Comparison of ENCODE assay signal across 17 cellular contexts in genomic region chr19:13766095-13766481, GRCh38. TPM values are rescaled to one million over a fixed set of nuclear protein-coding genes. Genes with fewer than 3 reads are reported as not detected.
DNase-seq lines count a peak whose midpoint lies in the region; ATAC-seq, FAIRE-seq and TF ChIP-seq lines count a peak whose summit lies in the region.
"Had no signal": no experiment of that assay in that cellular context is flagged by ENCODE, and none has a peak within 500 bp of the region (broad histone marks: within the 10 kb centered on the region; RNA-seq: fewer than 3 reads in every experiment).

No MANE protein-coding gene starts in this region.

- TF ChIP-seq POLR2A in endothelial cell of umbilical vein (IDR thresholded peaks at IDR 0.05; ENCODE audit: low read depth, low read length) = no peak
- no peak for TF ChIP-seq POLR2A in gastrocnemius medialis (IDR thresholded peaks at IDR 0.05)

- H3K36me3 ChIP-seq in endothelial cell of umbilical vein (ENCODE audit: control insufficient read depth in 2 of 2, extremely low read depth in 1 of 2, insufficient read depth in 2 of 2, low read length in 2 of 2) = peaks cover 13 to 26% of the 10 kb centered on the region in 2 experiments
- peaks cover 34% of the 10 kb centered on the region for H3K36me3 ChIP-seq in skeletal muscle satellite cell (ENCODE audit: insufficient read depth, low read length)
- peaks cover 0 to 52% of the 10 kb centered on the region in 2 donors for H3K36me3 ChIP-seq in gastrocnemius medialis

- peaks cover 12% of the 10 kb centered on the region for H3K4me1 ChIP-seq in endothelial cell of umbilical vein (ENCODE audit: control insufficient read depth, extremely low read depth, insufficient read depth, low read length)
- peaks cover 12% of the 10 kb centered on the region for H3K4me1 ChIP-seq in skeletal muscle satellite cell (ENCODE audit: control insufficient read depth, insufficient read depth, low read length)
- peaks cover 8 to 9% of the 10 kb centered on the region in 2 donors for H3K4me1 ChIP-seq in gastrocnemius medialis

- ATAC-seq in gastrocnemius medialis (no peak), HG02610 (IDR thresholded peaks at IDR 0.05; ENCODE audit: unreplicated experiment) (no peak)

- no peaks in the 10 kb centered on the region for H3K27me3 Mint-ChIP-seq in activated CD4-positive, alpha-beta T cell treated with anti-CD3 and anti-CD28 coated beads, Interleukin-2, amount 10 ng/mL, durations not matched to agents 7 days and 5 days
- H3K27me3 Mint-ChIP-seq: activated CD4-positive, alpha-beta memory T cell treated with anti-CD3 and anti-CD28 coated beads, Interleukin-2, amount 10 ng/mL, durations not matched to agents 7 days and 5 days; activated naive CD4-positive, alpha-beta T cell treated with anti-CD3 and anti-CD28 coated beads, Interleukin-2, amount 50 U/mL, for 24 hours had no signal

- in situ Hi-C loops in gastrocnemius medialis (cut with MboI; ENCODE audit: low sequenced_read_pairs in 4 of 4) = no loop called here

- no peak overlapping the region for H2AFZ ChIP-seq in endothelial cell of umbilical vein (ENCODE audit: low read depth, low read length)

- no peak for FAIRE-seq in endothelial cell of umbilical vein (lab: Jason Lieb, UNC)
- FAIRE-seq: kidney had no signal

- peaks cover 19% of the 10 kb centered on the region for H3K36me3 Mint-ChIP-seq in activated CD4-positive, alpha-beta T cell treated with anti-CD3 and anti-CD28 coated beads, Interleukin-2, amount 10 ng/mL, durations not matched to agents 7 days and 5 days (ENCODE audit: low read depth)

- H3K4me3 Mint-ChIP-seq in activated CD4-positive, alpha-beta T cell treated with anti-CD3 and anti-CD28 coated beads, Interleukin-2, amount 10 ng/mL, durations not matched to agents 7 days and 5 days = peak overlapping the region; percentile 82

- dilution Hi-C loops in endothelial cell of umbilical vein (cut with MboI; ENCODE audit: extremely low pct_ligation_motif_present, low sequenced_read_pairs) = no loop called here

- H3K27me3 ChIP-seq in endothelial cell of umbilical vein (ENCODE audit: control insufficient read depth in 2 of 2, insufficient read depth in 2 of 2, low read length in 2 of 2) (no peaks in the 10 kb centered on the region), skeletal muscle satellite cell (ENCODE audit: control insufficient read depth, insufficient read depth, low read length) (no peaks in the 10 kb centered on the region), gastrocnemius medialis (no peaks in the 10 kb centered on the region)

- H3K9me3 ChIP-seq in endothelial cell of umbilical vein (replicated peaks; ENCODE audit: control insufficient read depth, insufficient read depth, low read length) (no peaks in the 10 kb centered on the region), skeletal muscle satellite cell (replicated peaks; ENCODE audit: low read length) (no peaks in the 10 kb centered on the region), gastrocnemius medialis (no peaks in the 10 kb centered on the region)
- H3K9me3 ChIP-seq: HAP-1 had no signal

- BruUV-seq in endothelial cell of umbilical vein (replicated peaks; lab: Mats Ljungman, UMichigan) = no TSS peak

- CTCF ChIA-PET in activated CD4-positive, alpha-beta T cell treated with anti-CD3 and anti-CD28 coated beads, Interleukin-2, amount 10 ng/mL, durations not matched to agents 7 days and 5 days (lab: Charles Lee) = interaction anchor here (0.5 kb wide), 1 partner anchor 135 kb away, joined by 3 read pairs; no protein-coding TSS in a partner anchor
- CTCF ChIA-PET in RWPE1 (lab: Yijun Ruan, JAX) (interaction anchor here (0.5 to 1.6 kb wide), 2 partner anchors 15 to 27 kb away, joined by 3 to 4 read pairs; no protein-coding TSS in a partner anchor), endothelial cell of umbilical vein (lab: Charles Lee) (interaction anchor here (0.6 kb wide), 1 partner anchor 18 kb away, joined by 3 read pairs; a partner anchor contains a TSS)

- peaks cover 23% of the 10 kb centered on the region for H3K4me1 Mint-ChIP-seq in activated CD4-positive, alpha-beta T cell treated with anti-CD3 and anti-CD28 coated beads, Interleukin-2, amount 10 ng/mL, durations not matched to agents 7 days and 5 days

- H3K9me1 ChIP-seq in endothelial cell of umbilical vein (replicated peaks; ENCODE audit: control insufficient read depth, extremely low read depth, insufficient read depth, low read length) = no peaks in the 10 kb centered on the region

- no peaks in the 10 kb centered on the region for H3K9me3 Mint-ChIP-seq in activated CD4-positive, alpha-beta T cell treated with anti-CD3 and anti-CD28 coated beads, Interleukin-2, amount 10 ng/mL, durations not matched to agents 7 days and 5 days
- H3K9me3 Mint-ChIP-seq: activated CD4-positive, alpha-beta memory T cell treated with anti-CD3 and anti-CD28 coated beads, Interleukin-2, amount 10 ng/mL, durations not matched to agents 7 days and 5 days; activated naive CD4-positive, alpha-beta T cell treated with anti-CD3 and anti-CD28 coated beads, Interleukin-2, amount 50 U/mL, for 24 hours had no signal

- H3K9ac ChIP-seq in endothelial cell of umbilical vein (replicated peaks; ENCODE audit: extremely low read depth, insufficient read depth, low read length) (peak overlapping the region; percentile 3), skeletal muscle satellite cell (ENCODE audit: low read depth, low read length) (no peak overlapping the region)

- H3K79me2 ChIP-seq in endothelial cell of umbilical vein (ENCODE audit: control insufficient read depth, insufficient read depth, low read length) = peaks cover 23% of the 10 kb centered on the region

- TF ChIP-seq CTCF in RWPE1 (conservative IDR thresholded peaks at IDR 0.05; ENCODE audit: low read depth) (no peak), endothelial cell of umbilical vein (IDR thresholded peaks at IDR 0.05; ENCODE audit: extremely low read depth in 1 of 2, insufficient read depth in 1 of 2, low read depth in 1 of 2, low read length in 2 of 2) (no peak), gastrocnemius medialis (IDR thresholded peaks at IDR 0.05 in 4 of 5, conservative IDR thresholded peaks at IDR 0.05 in 1 of 5) (no peak)

- intact Hi-C loops in endothelial cell of umbilical vein (cut with micrococcal nuclease) = no loop called here
- intact Hi-C loops in gastrocnemius medialis (cut with DNase I; ENCODE audit: low total_unique reads) = no loop called here

- H4K20me1 ChIP-seq in endothelial cell of umbilical vein (replicated peaks; ENCODE audit: control insufficient read depth, extremely low read depth, insufficient read depth, low read length) = no peaks in the 10 kb centered on the region

- no peak for DNase-seq in activated CD4-positive, alpha-beta T cell treated with anti-CD3 and anti-CD28 coated beads, Interleukin-2, amount 10 ng/mL, durations not matched to agents 7 days and 5 days
- DNase-seq in activated CD4-positive, alpha-beta T cell treated with anti-CD3 and anti-CD28 coated beads for 4 hours = no peak
- DNase-seq in RWPE1 (ENCODE audit: low spot score) (no peak), endothelial cell of umbilical vein (ENCODE audit: low read depth, low spot score) (no peak), DMS153 (lab: John Stamatoyannopoulos, UW) (no peak), gastrocnemius medialis (no peak)
- DNase-seq: activated CD4-positive, alpha-beta memory T cell treated with anti-CD3 and anti-CD28 coated beads, Interleukin-2, amount 10 ng/mL, durations not matched to agents 7 days and 5 days; DMS 273 treated with DMSO at 0.1 percent for 48 hours; Karpas-422; kidney; NCI-H187 treated with DMSO at 0.1 percent for 48 hours; NCI-H69; T-helper 9 cell had no signal

- H3K27ac Mint-ChIP-seq in activated CD4-positive, alpha-beta T cell treated with anti-CD3 and anti-CD28 coated beads, Interleukin-2, amount 10 ng/mL, durations not matched to agents 7 days and 5 days = peak overlapping the region; percentile 19
- H3K27ac Mint-ChIP-seq: activated CD4-positive, alpha-beta memory T cell treated with anti-CD3 and anti-CD28 coated beads, Interleukin-2, amount 10 ng/mL, durations not matched to agents 7 days and 5 days had no signal

- no peak overlapping the region for H3K4me3 ChIP-seq in endothelial cell of umbilical vein (replicated peaks in 1 of 3; ENCODE audit: insufficient read depth in 1 of 3, low read depth in 1 of 3, low read length in 3 of 3)
- H3K4me3 ChIP-seq in skeletal muscle satellite cell (ENCODE audit: low read length) = no peak overlapping the region
- H3K4me3 ChIP-seq in gastrocnemius medialis = no peak overlapping the region

- H3K4me2 ChIP-seq in endothelial cell of umbilical vein (ENCODE audit: insufficient read depth, low read length) (no peak overlapping the region), skeletal muscle satellite cell (ENCODE audit: low read length) (peak overlapping the region; percentile 96)

- POLR2A ChIA-PET in activated CD4-positive, alpha-beta T cell treated with anti-CD3 and anti-CD28 coated beads, Interleukin-2, amount 10 ng/mL, durations not matched to agents 7 days and 5 days (lab: Charles Lee) = no interaction called here
- POLR2A ChIA-PET in RWPE1 (lab: Yijun Ruan, JAX; ENCODE audit: low non-redundant PET) = no interaction called here
- POLR2A ChIA-PET in endothelial cell of umbilical vein (lab: Charles Lee) = no interaction called here

- peak overlapping the region; percentile 80 for H3K27ac ChIP-seq in RWPE1
- H3K27ac ChIP-seq in endothelial cell of umbilical vein (ENCODE audit: insufficient read depth, low read depth, low read length) = no peak overlapping the region
- H3K27ac ChIP-seq in gastrocnemius medialis = peak overlapping the region in 1 of 4 donors; percentile 80

RNA-seq across cellular contexts. Expression of gene MRI1, which starts 1.8 kb away (rescaled TPM):
- 10 to 100 TPM; 46.2 to 46.6 TPM for total RNA-seq in activated CD4-positive, alpha-beta T cell treated with anti-CD3 and anti-CD28 coated beads, Interleukin-2, amount 10 ng/mL, durations not matched to agents 7 days and 5 days
- total RNA-seq in endothelial cell of umbilical vein (42.3 and 56.2 TPM in 2 replicates), gastrocnemius medialis (10 to 100 TPM; 21.1 to 26.1 (median 23.4) TPM)
- polyA plus RNA-seq in endothelial cell of umbilical vein = 63.2 and 82.4 TPM in 2 replicates
- 17.6 and 29.1 TPM in 2 replicates for polyA plus RNA-seq in endothelial cell of umbilical vein (2011; cell fraction: cytosol; rRNA removed)
- 216 and 219 TPM in 2 replicates for polyA plus RNA-seq in endothelial cell of umbilical vein (2011; cell fraction: nucleus; rRNA removed)
- polyA plus RNA-seq in endothelial cell of umbilical vein (2012) = 30.3 and 33.4 TPM in 2 replicates
- 33.9 and 34.1 TPM in 2 replicates for polyA minus RNA-seq in endothelial cell of umbilical vein
- polyA minus RNA-seq in endothelial cell of umbilical vein (2011; cell fraction: cytosol; rRNA and poly(A)+ RNA removed) = 31.9 TPM
- polyA minus RNA-seq in endothelial cell of umbilical vein (2011; cell fraction: nucleus; rRNA and poly(A)+ RNA removed) = 24.6 and 33.9 TPM in 2 replicates
- total RNA-seq in skeletal muscle satellite cell (2012; rRNA removed) = 49.4 and 50.5 TPM in 2 replicates

RNA-seq across cellular contexts. Expression of gene C19orf53, which starts 8.2 kb away (rescaled TPM):
- total RNA-seq in activated CD4-positive, alpha-beta T cell treated with anti-CD3 and anti-CD28 coated beads, Interleukin-2, amount 10 ng/mL, durations not matched to agents 7 days and 5 days = 10 to 100 TPM; 91.3 to 92.5 TPM
- 113 and 126 TPM in 2 replicates for total RNA-seq in endothelial cell of umbilical vein
- polyA plus RNA-seq in endothelial cell of umbilical vein = 205 and 239 TPM in 2 replicates
- polyA plus RNA-seq in endothelial cell of umbilical vein (2011; cell fraction: cytosol; rRNA removed) = 241 and 294 TPM in 2 replicates
- polyA plus RNA-seq in endothelial cell of umbilical vein (2011; cell fraction: nucleus; rRNA removed) = 83.4 and 87.2 TPM in 2 replicates
- polyA plus RNA-seq in endothelial cell of umbilical vein (2012) = 223 and 226 TPM in 2 replicates
- 55.5 and 59.5 TPM in 2 replicates for polyA minus RNA-seq in endothelial cell of umbilical vein
- polyA minus RNA-seq in endothelial cell of umbilical vein (2011; cell fraction: cytosol; rRNA and poly(A)+ RNA removed) = 78.4 TPM
- polyA minus RNA-seq in endothelial cell of umbilical vein (2011; cell fraction: nucleus; rRNA and poly(A)+ RNA removed) = 11.5 and 12.9 TPM in 2 replicates
- total RNA-seq in skeletal muscle satellite cell (2012; rRNA removed) = 72.1 and 110 TPM in 2 replicates
- 100 to 1,000 TPM; 158 to 283 (median 222) TPM for total RNA-seq in gastrocnemius medialis

RNA-seq across cellular contexts. Expression of gene ZSWIM4, which starts 29.2 kb away (rescaled TPM):
- total RNA-seq in activated CD4-positive, alpha-beta T cell treated with anti-CD3 and anti-CD28 coated beads, Interleukin-2, amount 10 ng/mL, durations not matched to agents 7 days and 5 days = 1 to 10 TPM; 6.0 to 6.2 TPM
- total RNA-seq in endothelial cell of umbilical vein (23.1 and 26.6 TPM in 2 replicates), gastrocnemius medialis (1 to 10 TPM; 3.9 to 6.3 (median 5.0) TPM)
- polyA plus RNA-seq in endothelial cell of umbilical vein = 12.7 and 14.9 TPM in 2 replicates
- 8.0 and 11.1 TPM in 2 replicates for polyA plus RNA-seq in endothelial cell of umbilical vein (2011; cell fraction: cytosol; rRNA removed)
- polyA plus RNA-seq in endothelial cell of umbilical vein (2011; cell fraction: nucleus; rRNA removed) = 11.2 and 13.0 TPM in 2 replicates
- polyA plus RNA-seq in endothelial cell of umbilical vein (2012) = 7.9 and 16.2 TPM in 2 replicates
- polyA minus RNA-seq in endothelial cell of umbilical vein = 13.0 and 15.9 TPM in 2 replicates
- polyA minus RNA-seq in endothelial cell of umbilical vein (2011; cell fraction: cytosol; rRNA and poly(A)+ RNA removed) = 3.5 TPM
- 8.1 and 16.3 TPM in 2 replicates for polyA minus RNA-seq in endothelial cell of umbilical vein (2011; cell fraction: nucleus; rRNA and poly(A)+ RNA removed)
- 2.8 and 3.5 TPM in 2 replicates for total RNA-seq in skeletal muscle satellite cell (2012; rRNA removed)
